In the genomic region with DNA sequence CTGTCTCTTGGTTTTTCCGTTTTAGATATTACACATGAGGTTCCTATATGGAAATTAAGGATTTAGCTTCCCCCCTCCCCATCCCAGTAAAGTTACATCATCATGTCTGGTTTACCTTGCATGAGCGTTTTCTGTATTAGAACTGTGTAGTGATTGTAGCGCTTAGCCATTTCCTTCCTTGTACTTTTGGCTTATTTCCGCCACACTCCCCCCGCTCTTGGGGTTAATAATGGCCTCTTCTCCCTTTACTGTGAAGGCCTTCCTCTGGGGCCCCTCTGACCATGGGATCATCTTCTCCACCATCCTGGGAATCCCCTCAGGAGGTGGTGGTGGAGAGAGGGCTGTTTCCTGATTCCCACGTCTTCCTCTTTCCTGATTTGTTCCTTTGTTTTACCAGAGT, we compare ENCODE assay signal across 13 cellular contexts. TPM values are rescaled to one million over a fixed set of nuclear protein-coding genes. Genes with fewer than 3 reads are reported as not detected.
A peak's percentile ranks its signal among the peaks of the same experiment; 100 is the strongest.
DNase-seq lines count a peak whose midpoint lies in the region; ATAC-seq and TF ChIP-seq lines count a peak whose summit lies in the region.
"Had no signal": no experiment of that assay in that cellular context is flagged by ENCODE, and none has a peak within 500 bp of the region (broad histone marks: within the 10 kb centered on the region; RNA-seq: fewer than 3 reads in every experiment).

No MANE protein-coding gene starts in this region.

- H3K4me3 ChIP-seq in GM12865 (ENCODE audit: low read depth, low read length) = peak overlapping the region; percentile 33
- no peak overlapping the region for H3K4me3 ChIP-seq in gastrocnemius medialis
- no peak overlapping the region for H3K4me3 ChIP-seq in MM.1S (ENCODE audit: low read length)
- H3K4me3 ChIP-seq: SJSA1, suprapubic skin had no signal

- POLR2A ChIA-PET in activated CD4-positive, alpha-beta memory T cell treated with anti-CD3 and anti-CD28 coated beads for 36 hours (lab: Charles Lee) = interaction anchor here (1.5 kb wide), 1 partner anchor 65 kb away, joined by 5 read pairs; a partner anchor contains a TSS

- peak overlapping the region; percentile 75 for H3K27ac Mint-ChIP-seq in activated CD4-positive, alpha-beta memory T cell treated with anti-CD3 and anti-CD28 coated beads for 36 hours

- no peak for TF ChIP-seq POLR2A in gastrocnemius medialis (IDR thresholded peaks at IDR 0.05)

- H3K9me3 Mint-ChIP-seq in activated CD4-positive, alpha-beta memory T cell treated with anti-CD3 and anti-CD28 coated beads for 36 hours = no peaks in the 10 kb centered on the region

- H3K36me3 Mint-ChIP-seq in activated CD4-positive, alpha-beta memory T cell treated with anti-CD3 and anti-CD28 coated beads for 36 hours = peaks cover 22% of the 10 kb centered on the region

- intact Hi-C loops in activated CD4-positive, alpha-beta memory T cell treated with anti-CD3 and anti-CD28 coated beads for 36 hours (cut with micrococcal nuclease) = no loop called here
- intact Hi-C loops in gastrocnemius medialis (cut with DNase I; ENCODE audit: low total_unique reads) = no loop called here

- CTCF ChIA-PET in activated CD4-positive, alpha-beta memory T cell treated with anti-CD3 and anti-CD28 coated beads for 36 hours (lab: Charles Lee) = interaction anchor here (1.2 kb wide), 1 partner anchor 20 kb away, joined by 3 read pairs; no protein-coding TSS in a partner anchor

- H3K4me3 Mint-ChIP-seq in activated CD4-positive, alpha-beta memory T cell treated with anti-CD3 and anti-CD28 coated beads for 36 hours = no peak overlapping the region

- H3K4me1 Mint-ChIP-seq in activated CD4-positive, alpha-beta memory T cell treated with anti-CD3 and anti-CD28 coated beads for 36 hours (ENCODE audit: low read depth) = peaks cover 62% of the 10 kb centered on the region

- no peaks in the 10 kb centered on the region for H3K27me3 ChIP-seq in gastrocnemius medialis
- no peaks in the 10 kb centered on the region for H3K27me3 ChIP-seq in MM.1S (replicated peaks; ENCODE audit: insufficient read depth, low read length)
- H3K27me3 ChIP-seq: SJSA1, suprapubic skin had no signal

- H3K79me2 ChIP-seq in MM.1S (ENCODE audit: low read length) = peaks cover 54% of the 10 kb centered on the region

- H3K9me3 ChIP-seq in gastrocnemius medialis = no peaks in the 10 kb centered on the region
- no peaks in the 10 kb centered on the region for H3K9me3 ChIP-seq in MM.1S (replicated peaks; ENCODE audit: insufficient read depth, low read length)
- H3K9me3 ChIP-seq: SJSA1, suprapubic skin had no signal

- H3K27me3 Mint-ChIP-seq in activated CD4-positive, alpha-beta memory T cell treated with anti-CD3 and anti-CD28 coated beads for 36 hours = no peaks in the 10 kb centered on the region

- H3K27ac ChIP-seq in gastrocnemius medialis (peak overlapping the region; percentile 88 to 94 (median 92)), MM.1S (ENCODE audit: low read length) (no peak overlapping the region)
- H3K27ac ChIP-seq: SJSA1 had no signal

- H3F3A ChIP-seq in MM.1S (ENCODE audit: insufficient read depth, low read length) = peaks cover 30% of the 10 kb centered on the region

- no peaks in the 10 kb centered on the region for H4K20me1 ChIP-seq in MM.1S (ENCODE audit: insufficient read depth, low read length)

- no peaks in the 10 kb centered on the region for H3K9me2 ChIP-seq in MM.1S (replicated peaks; ENCODE audit: insufficient read depth, low read length)

- H3K4me1 ChIP-seq in gastrocnemius medialis = peaks cover 29 to 40% of the 10 kb centered on the region in 2 donors
- H3K4me1 ChIP-seq in MM.1S (ENCODE audit: low read length) = peaks cover 17% of the 10 kb centered on the region

- H3K36me3 ChIP-seq in gastrocnemius medialis = no peaks in the 10 kb centered on the region
- H3K36me3 ChIP-seq in MM.1S (replicated peaks; ENCODE audit: insufficient read depth, low read length) = no peaks in the 10 kb centered on the region

- DNase-seq in GM12865 (ENCODE audit: low read depth) = peak; percentile 70
- no peak for DNase-seq in activated CD4-positive, alpha-beta memory T cell treated with anti-CD3 and anti-CD28 coated beads for 36 hours
- DNase-seq in foreskin melanocyte = peak; percentile 82
- DNase-seq in gastrocnemius medialis = no peak
- no peak for DNase-seq in activated CD4-positive, CD25-positive, alpha-beta regulatory T cell treated with anti-CD3 and anti-CD28 coated beads, Interleukin-2, amount 50 U/mL, for 72 hours
- DNase-seq in MM.1S = no peak
- no peak for DNase-seq in NCI-H748 treated with DMSO at 0.1 percent for 48 hours (lab: John Stamatoyannopoulos, UW)
- DNase-seq in GM03348 (ENCODE audit: low spot score) = no peak
- DNase-seq: EL, left colon, NCI-H2107 had no signal

- no peak overlapping the region for H2AFZ ChIP-seq in MM.1S (ENCODE audit: low read length)

- no peak overlapping the region for H3K9ac ChIP-seq in MM.1S (ENCODE audit: low read length)

- in situ Hi-C loops in gastrocnemius medialis (cut with MboI; ENCODE audit: low sequenced_read_pairs in 4 of 4) = loop anchor here in 2 of 4 donors (10.0 kb wide), 1 partner anchor 63 kb away; a partner anchor contains a TSS

- H3K4me2 ChIP-seq in MM.1S (ENCODE audit: low read depth, low read length) = no peak overlapping the region

- TF ChIP-seq CTCF in GM12865 (IDR thresholded peaks at IDR 0.05; ENCODE audit: insufficient read depth, low read depth, low read length, missing control alignments) = no peak
- no peak for TF ChIP-seq CTCF in gastrocnemius medialis (IDR thresholded peaks at IDR 0.05 in 4 of 5, conservative IDR thresholded peaks at IDR 0.05 in 1 of 5)
- no peak for TF ChIP-seq CTCF in MM.1S (IDR thresholded peaks at IDR 0.05; ENCODE audit: low read length)

- ATAC-seq in gastrocnemius medialis = no peak
- ATAC-seq: left colon had no signal

RNA-seq across cellular contexts. Expression of a gene that starts 27.2 kb away (rescaled TPM):
- 10 to 100 TPM; 21.6 to 24.1 TPM for total RNA-seq in activated CD4-positive, alpha-beta memory T cell treated with anti-CD3 and anti-CD28 coated beads for 36 hours
- 10 to 100 TPM; 10.2 to 18.1 (median 14.6) TPM for total RNA-seq in gastrocnemius medialis

Comparison
In these comparisons a context has a peak if more than half of its experiments do, and no peak if none do; other contexts are left out.
1. DNase-seq: peak in GM12865 (single experiment) and foreskin melanocyte (single experiment); none in activated CD4-positive, alpha-beta memory T cell treated with anti-CD3 and anti-CD28 coated beads for 36 hours (single experiment), gastrocnemius medialis (0 of 2), activated CD4-positive, CD25-positive, alpha-beta regulatory T cell treated with anti-CD3 and anti-CD28 coated beads, Interleukin-2, amount 50 U/mL, for 72 hours (single experiment), MM.1S (single experiment), NCI-H748 treated with DMSO at 0.1 percent for 48 hours (single experiment) and GM03348 (single experiment).